Comparison of ENCODE assay signal across 8 cellular contexts in genomic region chr16:58628845-58629680, GRCh38. TPM values are rescaled to one million over a fixed set of nuclear protein-coding genes. Genes with fewer than 3 reads are reported as not detected.
A peak's percentile ranks its signal among the peaks of the same experiment; 100 is the strongest.
DNase-seq lines count a peak whose midpoint lies in the region; ATAC-seq and TF ChIP-seq lines count a peak whose summit lies in the region.

No MANE protein-coding gene starts in this region.

- H3K27me3 ChIP-seq in MG63 (no peaks in the 10 kb centered on the region), duodenal mucosa (ENCODE audit: control insufficient read depth in 1 of 2, insufficient read depth in 2 of 2, low read length in 2 of 2) (no peaks in the 10 kb centered on the region)

- H3K36me3 ChIP-seq in MG63 = peaks cover 45% of the 10 kb centered on the region
- peaks cover 3 to 9% of the 10 kb centered on the region in 2 donors for H3K36me3 ChIP-seq in duodenal mucosa (ENCODE audit: control insufficient read depth in 1 of 2, insufficient read depth in 2 of 2, low read length in 2 of 2)

- peak overlapping the region; percentile 98 for H3K4me3 ChIP-seq in AG04449 (ENCODE audit: low read depth, low read length)
- peak overlapping the region; percentile 99 for H3K4me3 ChIP-seq in MG63
- H3K4me3 ChIP-seq in duodenal mucosa (ENCODE audit: low read depth in 1 of 2, low read length in 2 of 2) = peak overlapping the region; percentile 96 to 98

- H3K4me1 ChIP-seq in duodenal mucosa (ENCODE audit: control insufficient read depth in 1 of 2, insufficient read depth in 2 of 2, low read length in 2 of 2) = peaks cover 9 to 20% of the 10 kb centered on the region in 2 donors

- DNase-seq in AG04449 (ENCODE audit: low read depth, low spot score) (no peak), MG63 (peak; percentile 67), medulla oblongata (ENCODE audit: extremely low spot score) (peak; percentile 60), GM10248 (ENCODE audit: extremely low spot score) (no peak)
- peak; percentile 23 to 26 for DNase-seq in activated CD4-positive, alpha-beta T cell treated with anti-CD3 and anti-CD28 coated beads, Interleukin-2, amount 50 U/mL, for 4 hours
- DNase-seq in stimulated activated CD8-positive, alpha-beta memory T cell treated with anti-CD3 and anti-CD28 coated beads, Interleukin-12 subunit alpha, Interleukin-12 subunit beta, amount 100 ng/mL, for 4 hours (ENCODE audit: low read depth) = peak; percentile 35

- peak overlapping the region; percentile 98 for H3K27ac ChIP-seq in duodenal mucosa (ENCODE audit: low read depth, low read length)

- CTCF ChIA-PET in AG04449 (lab: Yijun Ruan, JAX) (no interaction called here), GM10248 (lab: Yijun Ruan, JAX) (no interaction called here)

- TF ChIP-seq CTCF in AG04449 (IDR thresholded peaks at IDR 0.05; ENCODE audit: insufficient read depth, low read length, missing control alignments) (no peak), GM10248 (IDR thresholded peaks at IDR 0.05; ENCODE audit: control extremely low read depth, extremely low read depth, low read depth, missing control alignments) (no peak)

- ATAC-seq in GM19351 (IDR thresholded peaks at IDR 0.05; ENCODE audit: unreplicated experiment) = peak; percentile 0

- POLR2A ChIA-PET in AG04449 (lab: Yijun Ruan, JAX) (interaction anchor here (1.0 to 1.4 kb wide), 2 partner anchors 10 to 11 kb away, joined by 3 to 4 read pairs; no protein-coding TSS in a partner anchor), GM10248 (lab: Yijun Ruan, JAX) (no interaction called here)

- peak overlapping the region; percentile 92 to 100 for H3K9ac ChIP-seq in duodenal mucosa (ENCODE audit: low read depth in 1 of 2, low read length in 2 of 2)

- no peaks in the 10 kb centered on the region; the same call in 1 of the 2 replicates for H3K9me3 ChIP-seq in MG63
- no peaks in the 10 kb centered on the region for H3K9me3 ChIP-seq in duodenal mucosa (ENCODE audit: control insufficient read depth in 1 of 2, low read length in 2 of 2)

RNA-seq across cellular contexts. Expression of gene CNOT1, which starts 0.6 kb away (rescaled TPM):
- 232 and 296 TPM in 2 replicates for total RNA-seq in MG63 (2014; rRNA removed; shearing (Covaris generic); ENCODE audit: low replicate concordance)

RNA-seq across cellular contexts. Expression of gene SLC38A7, which starts 55.5 kb away (rescaled TPM):
- 4.4 and 13.1 TPM in 2 replicates for total RNA-seq in MG63 (2014; rRNA removed; shearing (Covaris generic); ENCODE audit: low replicate concordance)

Comparison
In these comparisons a context has a peak if more than half of its experiments do, and no peak if none do; other contexts are left out.
1. DNase-seq: peak in MG63 (single experiment), activated CD4-positive, alpha-beta T cell treated with anti-CD3 and anti-CD28 coated beads, Interleukin-2, amount 50 U/mL, for 4 hours (2 of 2), medulla oblongata (single experiment) and stimulated activated CD8-positive, alpha-beta memory T cell treated with anti-CD3 and anti-CD28 coated beads, Interleukin-12 subunit alpha, Interleukin-12 subunit beta, amount 100 ng/mL, for 4 hours (single experiment); none in AG04449 (single experiment) and GM10248 (single experiment).
2. Peak in every context shown above with its lines, with median percentiles within 50 percentile points of each other: H3K4me3 ChIP-seq.